In the genomic region with DNA sequence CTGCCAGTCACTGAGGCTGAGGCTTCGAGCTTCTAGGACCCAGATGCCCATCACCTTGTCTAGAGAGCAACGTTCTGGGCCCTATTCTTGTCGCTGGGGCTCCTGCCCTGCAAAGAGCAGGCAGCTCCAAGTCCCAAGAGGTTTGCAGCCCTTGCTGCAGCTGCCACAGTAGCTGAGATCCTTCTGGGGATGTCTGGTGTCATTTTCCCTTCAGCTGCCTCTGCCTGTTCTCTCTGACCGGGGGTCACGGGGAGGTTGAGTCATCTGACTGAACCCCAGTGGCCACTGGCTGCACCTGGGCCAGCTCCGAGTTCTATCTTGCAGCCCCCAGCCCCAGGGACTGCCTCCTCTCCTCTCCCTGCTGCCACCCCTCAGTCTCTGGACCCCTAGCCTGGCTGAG, we compare ENCODE assay signal across 25 cellular contexts. TPM values are rescaled to one million over a fixed set of nuclear protein-coding genes. Genes with fewer than 3 reads are reported as not detected.
DNase-seq lines count a peak whose midpoint lies in the region; ATAC-seq and TF ChIP-seq lines count a peak whose summit lies in the region.
"Had no signal": no experiment of that assay in that cellular context is flagged by ENCODE, and none has a peak within 500 bp of the region (broad histone marks: within the 10 kb centered on the region; RNA-seq: fewer than 3 reads in every experiment).

No MANE protein-coding gene starts in this region.

- intact Hi-C loops in CD14-positive monocyte (cut with micrococcal nuclease) (no loop called here), psoas muscle (cut with DNase I) (no loop called here)

- H3K4me3 ChIP-seq in WERI-Rb-1 (ENCODE audit: low read depth, low read length) (no peak overlapping the region), psoas muscle (no peak overlapping the region)
- H3K4me3 ChIP-seq: MG63 had no signal

- H3K27me3 ChIP-seq in WERI-Rb-1 (ENCODE audit: insufficient read depth, low read depth, severe bottlenecking) (no peaks in the 10 kb centered on the region), psoas muscle (ENCODE audit: insufficient read depth in 3 of 3, low read length in 2 of 3) (no peaks in the 10 kb centered on the region)
- H3K27me3 ChIP-seq: MG63 had no signal

- no peak overlapping the region for H3K27ac Mint-ChIP-seq in CD14-positive monocyte

- 16 to 35% (median 23%) methylated on average over 5 to 6 of the region's 6 CpGs for WGBS in psoas muscle, 3 donors

- H3K27ac ChIP-seq in WERI-Rb-1, result peak overlapping the region; percentile 90
- H3K27ac ChIP-seq in psoas muscle, result peak overlapping the region; percentile 68
- H3K27ac ChIP-seq: 22Rv1, HL-60, KMS-11 had no signal

- DNase-seq in DMS 273 (lab: John Stamatoyannopoulos, UW; ENCODE audit: unreplicated experiment), result peak; percentile 22
- DNase-seq in DMS 273 treated with DMSO at 0.1 percent for 48 hours (lab: John Stamatoyannopoulos, UW), result no peak
- DNase-seq in CD14-positive monocyte (ENCODE audit: low spot score), result peak; percentile 30
- no peak for DNase-seq in WERI-Rb-1
- peak in 1 of 2 donors; percentile 57 for DNase-seq in psoas muscle
- DNase-seq: AML-193; CD4-positive, CD25-positive, alpha-beta regulatory T cell; COR-L47; DMS153; GDM1; MG63; NCI-H1092 treated with DMSO at 0.1 percent for 48 hours; NCI-H187; NCI-H510A; PC-3; RPMI8226; SHP77 treated with DMSO at 0.1 percent for 48 hours; T-helper 1 cell had no signal

- H3K36me3 ChIP-seq in WERI-Rb-1, result peaks cover 67% of the 10 kb centered on the region
- no peaks in the 10 kb centered on the region for H3K36me3 ChIP-seq in psoas muscle (ENCODE audit: insufficient read depth in 1 of 2, low read depth in 1 of 2)
- H3K36me3 ChIP-seq: MG63 had no signal

- no peak overlapping the region for H3K4me3 Mint-ChIP-seq in CD14-positive monocyte
- H3K4me3 Mint-ChIP-seq: CD4-positive, CD25-positive, alpha-beta regulatory T cell had no signal

- H3K9me3 ChIP-seq in WERI-Rb-1 (ENCODE audit: severe bottlenecking) (no peaks in the 10 kb centered on the region), psoas muscle (no peaks in the 10 kb centered on the region)
- H3K9me3 ChIP-seq: MG63 had no signal

- H3K27me3 Mint-ChIP-seq in CD14-positive monocyte (ENCODE audit: low read depth in 3 of 3), result peaks cover 19 to 36% (median 34%) of the 10 kb centered on the region in 3 donors

- ATAC-seq in psoas muscle (peak; percentile 34 to 74 (median 66)), GM21447 (IDR thresholded peaks at IDR 0.05; ENCODE audit: unreplicated experiment) (no peak), HG03354 (IDR thresholded peaks at IDR 0.05; ENCODE audit: poor library complexity, severe bottlenecking, unreplicated experiment) (no peak), GM21723 (IDR thresholded peaks at IDR 0.05; ENCODE audit: unreplicated experiment) (no peak)
- ATAC-seq: PC-3, SK-N-SH treated with all-trans-retinoic acid at 6 μM for 48 hours had no signal

- no peaks in the 10 kb centered on the region for H3K36me3 Mint-ChIP-seq in CD14-positive monocyte
- H3K36me3 Mint-ChIP-seq: CD4-positive, CD25-positive, alpha-beta regulatory T cell had no signal

- H3K9me3 Mint-ChIP-seq in CD14-positive monocyte, result peaks cover 0 to 2% (median 0%) of the 10 kb centered on the region in 7 donors
- H3K9me3 Mint-ChIP-seq: CD4-positive, CD25-positive, alpha-beta regulatory T cell had no signal

- H3K4me1 ChIP-seq in psoas muscle, result peaks cover 32% of the 10 kb centered on the region

- TF ChIP-seq CTCF in CD14-positive monocyte (IDR thresholded peaks at IDR 0.05) (no peak), WERI-Rb-1 (IDR thresholded peaks at IDR 0.05; ENCODE audit: low read depth, low read length) (no peak), psoas muscle (IDR thresholded peaks at IDR 0.05) (no peak)

- H3K4me1 Mint-ChIP-seq in CD14-positive monocyte, result no peaks in the 10 kb centered on the region

RNA-seq across cellular contexts. Expression of gene WSCD1, which starts 4.9 kb away (rescaled TPM):
- polyA plus RNA-seq in CD14-positive monocyte (not detected), psoas muscle (1 to 10 TPM; 4.1 to 7.1 (median 6.2) TPM)
- 10 to 100 TPM in 3 of 4 donors, 1 to 10 TPM in 1; 5.2 to 17.5 (median 11.5) TPM for total RNA-seq in psoas muscle
- total RNA-seq: CD4-positive, CD25-positive, alpha-beta regulatory T cell had no signal
- polyA plus RNA-seq: CD4-positive, CD25-positive, alpha-beta regulatory T cell had no signal

Comparison
In these comparisons a context has a peak if more than half of its experiments do, and no peak if none do; other contexts are left out.
1. DNase-seq: peak in DMS 273 (single experiment) and CD14-positive monocyte (single experiment); none in DMS 273 treated with DMSO at 0.1 percent for 48 hours (single experiment) and WERI-Rb-1 (single experiment).
2. ATAC-seq: peak in psoas muscle (4 of 4); none in GM21447 (single experiment), HG03354 (single experiment) and GM21723 (single experiment).
3. RNA of gene WSCD1, which starts 4.9 kb away (polyA plus RNA-seq): 4.1 to 7.1 TPM in psoas muscle; not detected in CD14-positive monocyte; every median in the first group is over 4 times any median in the second.